Comparison of ENCODE assay signal across 22 cellular contexts in genomic region chr14:30287579-30288445, GRCh38.
A peak's percentile ranks its signal among the peaks of the same experiment; 100 is the strongest.
DNase-seq lines count a peak whose midpoint lies in the region; ATAC-seq and TF ChIP-seq lines count a peak whose summit lies in the region.
"Had no signal": no experiment of that assay in that cellular context is flagged by ENCODE, and none has a peak within 500 bp of the region (broad histone marks: within the 10 kb centered on the region; RNA-seq: fewer than 3 reads in every experiment).

No MANE protein-coding gene starts in this region.

- no peaks in the 10 kb centered on the region for H3K9me3 Mint-ChIP-seq in stimulated activated naive CD8-positive, alpha-beta T cell treated with anti-CD3 and anti-CD28 coated beads, Interleukin-15, amount 100 ng/mL, for 72 hours
- H3K9me3 Mint-ChIP-seq: CD4-positive, alpha-beta memory T cell; IgD-negative memory B cell had no signal

- no peak overlapping the region for H2BK120ac ChIP-seq in IMR-90 (ENCODE audit: low read depth, low read length)

- no peak overlapping the region for H4K5ac ChIP-seq in IMR-90 (ENCODE audit: low read depth, low read length)

- ATAC-seq in stimulated activated naive CD8-positive, alpha-beta T cell treated with anti-CD3 and anti-CD28 coated beads, Interleukin-15, Interleukin-2, amounts not matched to agents 100 U/mL and 50 U/mL, for 24 hours = peak; percentile 65
- no peak for ATAC-seq in stimulated activated naive CD8-positive, alpha-beta T cell treated with anti-CD3 and anti-CD28 coated beads, Interleukin-15, amount 100 ng/mL, for 72 hours
- ATAC-seq in IMR-90 (ENCODE audit: low read depth) = no peak
- no peak for ATAC-seq in HG02970 (IDR thresholded peaks at IDR 0.05; ENCODE audit: low FRiP score, unreplicated experiment)
- ATAC-seq: PC-3 had no signal

- H3K14ac ChIP-seq in IMR-90 (replicated peaks; ENCODE audit: low read depth, low read length) = no peak overlapping the region

- H2BK20ac ChIP-seq in IMR-90 (ENCODE audit: low read depth, low read length) = no peak overlapping the region

- no peak overlapping the region for H3K4ac ChIP-seq in IMR-90 (ENCODE audit: low read depth, low read length)

- H2BK15ac ChIP-seq in IMR-90 (ENCODE audit: low read depth, low read length) = no peak overlapping the region

- no peak overlapping the region for H3K4me2 ChIP-seq in IMR-90 (ENCODE audit: low read depth, low read length)
- H3K4me2 ChIP-seq: BLaER1 treated with 17β-estradiol and CSF1 and Interleukin-3, amounts not matched to agents 10 nM and 100 nM had no signal

- TF ChIP-seq CTCF in IMR-90 (conservative IDR thresholded peaks at IDR 0.05; ENCODE audit: low read depth, low read length) = no peak

- H4K20me1 ChIP-seq in IMR-90 (ENCODE audit: insufficient read depth, low read length) = no peaks in the 10 kb centered on the region
- H4K20me1 ChIP-seq: BLaER1 treated with 17β-estradiol and CSF1 and Interleukin-3, amounts not matched to agents 10 nM and 100 nM had no signal

- WGBS in IMR-90 (ENCODE audit: extremely low coverage in 2 of 2, insufficient read length in 1 of 2), 2 experiments = 83% methylated on average over 2 of the region's 7 CpGs; no CpG with 5 or more reads in 1 of the 2 experiments

- H3K56ac ChIP-seq in IMR-90 (ENCODE audit: extremely low read depth, insufficient read depth, low read length) = no peak overlapping the region

- H3K27me3 ChIP-seq in IMR-90 (ENCODE audit: control insufficient read depth, insufficient read depth, low read length) = no peaks in the 10 kb centered on the region; the same call in 1 of the 2 replicates
- H3K27me3 ChIP-seq: BLaER1 treated with 17β-estradiol and CSF1 and Interleukin-3, amounts not matched to agents 10 nM and 100 nM had no signal

- POLR2A ChIA-PET in IMR-90 (lab: Charles Lee; ENCODE audit: unreplicated experiment) = no interaction called here

- no peak for TF ChIP-seq RAD21 in IMR-90 (IDR thresholded peaks at IDR 0.05; ENCODE audit: low read length)

- dilution Hi-C loops in IMR-90 (cut with HindIII; ENCODE audit: low sequenced_read_pairs, unreplicated experiment) = no loop called here

- no peak overlapping the region for H2AK9ac ChIP-seq in IMR-90 (replicated peaks; ENCODE audit: low read depth, low read length, poor library complexity)

- H2AFZ ChIP-seq in IMR-90 (replicated peaks; ENCODE audit: low read length, poor library complexity) = peak overlapping the region; percentile 26

- H3K27ac ChIP-seq in IMR-90 (ENCODE audit: insufficient read depth, low read length) = no peak overlapping the region
- H3K27ac ChIP-seq: BLaER1 treated with 17β-estradiol and CSF1 and Interleukin-3, amounts not matched to agents 10 nM and 100 nM had no signal

- in situ Hi-C loops in IMR-90 (cut with MboI; ENCODE audit: low sequenced_read_pairs) = no loop called here

- no peak overlapping the region for H3K27ac Mint-ChIP-seq in stimulated activated naive CD8-positive, alpha-beta T cell treated with anti-CD3 and anti-CD28 coated beads, Interleukin-15, amount 100 ng/mL, for 72 hours
- H3K27ac Mint-ChIP-seq: CD4-positive, alpha-beta memory T cell; IgD-negative memory B cell had no signal

- no peak overlapping the region for H3K4me3 ChIP-seq in IMR-90 (ENCODE audit: insufficient read depth, low read depth, low read length)
- H3K4me3 ChIP-seq: BLaER1 treated with 17β-estradiol and CSF1 and Interleukin-3, amounts not matched to agents 10 nM and 100 nM; HAP-1 had no signal

- no peak overlapping the region for H3K18ac ChIP-seq in IMR-90 (ENCODE audit: low read depth, low read length)

- intact Hi-C loops in IMR-90 (cut with micrococcal nuclease) = no loop called here

- H3K27me3 Mint-ChIP-seq in stimulated activated naive CD8-positive, alpha-beta T cell treated with anti-CD3 and anti-CD28 coated beads, Interleukin-15, amount 100 ng/mL, for 72 hours = peaks cover under 1% of the 10 kb centered on the region

- H3K9me3 ChIP-seq in IMR-90 (ENCODE audit: control insufficient read depth, insufficient read depth, low read length) = no peaks in the 10 kb centered on the region
- H3K9me3 ChIP-seq: BLaER1 treated with 17β-estradiol and CSF1 and Interleukin-3, amounts not matched to agents 10 nM and 100 nM; Caco-2; HAP-1 had no signal

- no peak overlapping the region for H4K8ac ChIP-seq in IMR-90 (ENCODE audit: low read depth in 2 of 2, low read length in 2 of 2)

- H2AK5ac ChIP-seq in IMR-90 (ENCODE audit: low read depth, low read length) = no peak overlapping the region

- BruUV-seq in IMR-90 (replicated peaks; lab: Mats Ljungman, UMichigan) = no TSS peak

- no peaks in the 10 kb centered on the region for H3K79me1 ChIP-seq in IMR-90 (ENCODE audit: low read depth in 1 of 2, low read length in 2 of 2)

- no peaks in the 10 kb centered on the region for H3K36me3 ChIP-seq in IMR-90 (ENCODE audit: control insufficient read depth, insufficient read depth, low read length)
- H3K36me3 ChIP-seq: BLaER1 treated with 17β-estradiol and CSF1 and Interleukin-3, amounts not matched to agents 10 nM and 100 nM; HAP-1 had no signal

- CTCF ChIA-PET in IMR-90 (lab: Yijun Ruan, JAX) = interaction anchor here (0.6 to 7.3 kb wide), 2 partner anchors 15 to 381 kb away, joined by 3 to 44 read pairs; no protein-coding TSS in a partner anchor

- no peak overlapping the region for H3K9ac ChIP-seq in IMR-90 (ENCODE audit: low read depth, low read length)
- H3K9ac ChIP-seq: BLaER1 treated with 17β-estradiol and CSF1 and Interleukin-3, amounts not matched to agents 10 nM and 100 nM had no signal

- H3K9me1 ChIP-seq in IMR-90 (ENCODE audit: insufficient read depth, low read length) = no peaks in the 10 kb centered on the region

- H3K23ac ChIP-seq in IMR-90 (ENCODE audit: low read depth, low read length) = no peak overlapping the region

- H3K4me3 Mint-ChIP-seq in stimulated activated naive CD8-positive, alpha-beta T cell treated with anti-CD3 and anti-CD28 coated beads, Interleukin-15, amount 100 ng/mL, for 72 hours = no peak overlapping the region
- H3K4me3 Mint-ChIP-seq: CD4-positive, alpha-beta memory T cell; IgD-negative memory B cell had no signal

- H4K91ac ChIP-seq in IMR-90 (ENCODE audit: insufficient read depth, low read depth, low read length) = no peak overlapping the region

- TF ChIP-seq POLR2A in IMR-90 (IDR thresholded peaks at IDR 0.05; ENCODE audit: low read depth, low read length) = no peak

- no peak for DNase-seq in stimulated activated naive CD8-positive, alpha-beta T cell treated with anti-CD3 and anti-CD28 coated beads, Interleukin-15, Interleukin-2, amounts not matched to agents 100 U/mL and 50 U/mL, for 24 hours
- DNase-seq in stimulated activated naive CD8-positive, alpha-beta T cell treated with anti-CD3 and anti-CD28 coated beads, Interleukin-15, amount 100 ng/mL, for 72 hours = no peak
- DNase-seq in IMR-90 (no peak), middle frontal gyrus (ENCODE audit: extremely low spot score, low spot score) (peak; percentile 29), superior temporal gyrus (ENCODE audit: extremely low spot score) (peak; percentile 53), midbrain (lab: John Stamatoyannopoulos, UW) (no peak)
- no peak for DNase-seq in NK-92 treated with Interleukin-12 subunit alpha and Interleukin-12 subunit beta, amount 100 ng/mL, for 24 hours (lab: John Stamatoyannopoulos, UW)
- DNase-seq: ACHN; Caco-2; CD4-positive, alpha-beta memory T cell; DMS 273 treated with DMSO at 0.1 percent for 48 hours; DND-41; Karpas-422; NCI-H1694; NCI-H446; NCI-H526 treated with DMSO at 0.1 percent for 48 hours; PC-3; Right ventricle myocardium superior had no signal

- no peaks in the 10 kb centered on the region for H3K4me1 Mint-ChIP-seq in stimulated activated naive CD8-positive, alpha-beta T cell treated with anti-CD3 and anti-CD28 coated beads, Interleukin-15, amount 100 ng/mL, for 72 hours
- H3K4me1 Mint-ChIP-seq: CD4-positive, alpha-beta memory T cell; IgD-negative memory B cell had no signal

- no peak overlapping the region for H2BK5ac ChIP-seq in IMR-90 (ENCODE audit: low read depth, low read length, poor library complexity, severe bottlenecking)

- H3K4me1 ChIP-seq in IMR-90 (ENCODE audit: control insufficient read depth, insufficient read depth, low read length) = no peaks in the 10 kb centered on the region; the same call in 1 of the 2 replicates
- H3K4me1 ChIP-seq: Caco-2, HAP-1 had no signal

TF ChIP-seq in IMR-90, 13 proteins besides CTCF, POLR2A, EP300 and RAD21:
- TF ChIP-seq RCOR1 (IDR thresholded peaks at IDR 0.05; ENCODE audit: insufficient replicate concordance, low read length) (no peak), MAZ (IDR thresholded peaks at IDR 0.05; ENCODE audit: borderline replicate concordance, low read depth, low read length) (no peak), SMC3 (IDR thresholded peaks at IDR 0.05; ENCODE audit: low read depth, low read length) (no peak), MAFK (IDR thresholded peaks at IDR 0.05; ENCODE audit: low read depth, low read length) (no peak), NFE2L2 (IDR thresholded peaks at IDR 0.05; ENCODE audit: low read depth, low read length) (no peak), BHLHE40 (IDR thresholded peaks at IDR 0.05; ENCODE audit: low read depth, low read length) (no peak), RFX5 (IDR thresholded peaks at IDR 0.05; ENCODE audit: low read depth, low read length) (no peak), CHD1 (IDR thresholded peaks at IDR 0.05; ENCODE audit: low read depth, low read length) (no peak), USF2 (IDR thresholded peaks at IDR 0.05; ENCODE audit: low read depth, low read length) (no peak), MXI1 (IDR thresholded peaks at IDR 0.05; ENCODE audit: borderline replicate concordance, low read depth, low read length) (no peak), CEBPB (IDR thresholded peaks at IDR 0.05; ENCODE audit: low read depth, low read length) (no peak), FOS (IDR thresholded peaks at IDR 0.05; ENCODE audit: low read depth, low read length) (no peak), ELK1 (IDR thresholded peaks at IDR 0.05; ENCODE audit: borderline replicate concordance, low read depth, low read length) (no peak)

Comparison
In these comparisons a context has a peak if more than half of its experiments do, and no peak if none do; other contexts are left out.
1. DNase-seq: peak in middle frontal gyrus (single experiment) and superior temporal gyrus (single experiment); none in stimulated activated naive CD8-positive, alpha-beta T cell treated with anti-CD3 and anti-CD28 coated beads, Interleukin-15, Interleukin-2, amounts not matched to agents 100 U/mL and 50 U/mL, for 24 hours (single experiment), stimulated activated naive CD8-positive, alpha-beta T cell treated with anti-CD3 and anti-CD28 coated beads, Interleukin-15, amount 100 ng/mL, for 72 hours (0 of 2), IMR-90 (single experiment), midbrain (single experiment) and NK-92 treated with Interleukin-12 subunit alpha and Interleukin-12 subunit beta, amount 100 ng/mL, for 24 hours (single experiment).